ENCODE assay signal across 1 cellular context in genomic region chr22:23065495-23066122, GRCh38.
TF ChIP-seq lines count a peak whose summit lies in the region.

No MANE protein-coding gene starts in this region.

TF ChIP-seq in K562, 482 proteins besides CTCF, POLR2A, EP300 and RAD21 (continues in another document):
- TF ChIP-seq, protein P1, sequence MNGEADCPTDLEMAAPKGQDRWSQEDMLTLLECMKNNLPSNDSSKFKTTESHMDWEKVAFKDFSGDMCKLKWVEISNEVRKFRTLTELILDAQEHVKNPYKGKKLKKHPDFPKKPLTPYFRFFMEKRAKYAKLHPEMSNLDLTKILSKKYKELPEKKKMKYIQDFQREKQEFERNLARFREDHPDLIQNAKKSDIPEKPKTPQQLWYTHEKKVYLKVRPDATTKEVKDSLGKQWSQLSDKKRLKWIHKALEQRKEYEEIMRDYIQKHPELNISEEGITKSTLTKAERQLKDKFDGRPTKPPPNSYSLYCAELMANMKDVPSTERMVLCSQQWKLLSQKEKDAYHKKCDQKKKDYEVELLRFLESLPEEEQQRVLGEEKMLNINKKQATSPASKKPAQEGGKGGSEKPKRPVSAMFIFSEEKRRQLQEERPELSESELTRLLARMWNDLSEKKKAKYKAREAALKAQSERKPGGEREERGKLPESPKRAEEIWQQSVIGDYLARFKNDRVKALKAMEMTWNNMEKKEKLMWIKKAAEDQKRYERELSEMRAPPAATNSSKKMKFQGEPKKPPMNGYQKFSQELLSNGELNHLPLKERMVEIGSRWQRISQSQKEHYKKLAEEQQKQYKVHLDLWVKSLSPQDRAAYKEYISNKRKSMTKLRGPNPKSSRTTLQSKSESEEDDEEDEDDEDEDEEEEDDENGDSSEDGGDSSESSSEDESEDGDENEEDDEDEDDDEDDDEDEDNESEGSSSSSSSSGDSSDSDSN (IDR thresholded peaks at IDR 0.05; ENCODE audit: borderline replicate concordance in 1 of 2, low read depth in 2 of 2, low read length in 2 of 2): 0 out of 4 replicates have a peak, but pooled peaks of 1 of the 2 experiments have one; percentile 62
- TF ChIP-seq AFF1 (IDR thresholded peaks at IDR 0.05; ENCODE audit: low read depth in 1 of 2, partially characterized antibody in 2 of 2) (no peak), TBP (optimal IDR thresholded peaks at IDR 0.05; ENCODE audit: low read depth, low read length) (peak; percentile 28), NCOA4 (IDR thresholded peaks at IDR 0.05; ENCODE audit: partially characterized antibody) (no peak), ZNF224 (CRISPR knock-in tag; IDR thresholded peaks at IDR 0.05) (no peak), RFX1 (IDR thresholded peaks at IDR 0.05) (no peak), NCOA2 (IDR thresholded peaks at IDR 0.05; ENCODE audit: partially characterized antibody in 2 of 2) (no peak), SPI1 (IDR thresholded peaks at IDR 0.05; ENCODE audit: borderline replicate concordance, low read depth, low read length) (no peak), ZNF174 (CRISPR knock-in tag; IDR thresholded peaks at IDR 0.05) (no peak), NUFIP1 (IDR thresholded peaks at IDR 0.05; ENCODE audit: partially characterized antibody) (no peak), PRMT5 (CRISPR knock-in tag; IDR thresholded peaks at IDR 0.05) (0 out of 2 replicates have a peak, but pooled peaks have one; percentile 57), ZNF707 (CRISPR knock-in tag; conservative IDR thresholded peaks at IDR 0.05) (no peak), VEZF1 (CRISPR knock-in tag; IDR thresholded peaks at IDR 0.05) (no peak), NCOA1 (IDR thresholded peaks at IDR 0.05; ENCODE audit: low read depth) (no peak), MCM2 (IDR thresholded peaks at IDR 0.05; ENCODE audit: low read depth) (no peak), PHB2 (IDR thresholded peaks at IDR 0.05; ENCODE audit: low read depth) (no peak), SIX5 (IDR thresholded peaks at IDR 0.05; ENCODE audit: borderline replicate concordance in 1 of 2, insufficient read depth in 1 of 2, low read depth in 1 of 2, low read length in 2 of 2) (0 out of 4 replicates have a peak, but pooled peaks of 1 of the 2 experiments have one; percentile 15), BHLHE40 (IDR thresholded peaks at IDR 0.05; ENCODE audit: low read length) (peak; percentile 18; the same call in 1 of the 2 replicates)
- TF ChIP-seq, protein P2, sequence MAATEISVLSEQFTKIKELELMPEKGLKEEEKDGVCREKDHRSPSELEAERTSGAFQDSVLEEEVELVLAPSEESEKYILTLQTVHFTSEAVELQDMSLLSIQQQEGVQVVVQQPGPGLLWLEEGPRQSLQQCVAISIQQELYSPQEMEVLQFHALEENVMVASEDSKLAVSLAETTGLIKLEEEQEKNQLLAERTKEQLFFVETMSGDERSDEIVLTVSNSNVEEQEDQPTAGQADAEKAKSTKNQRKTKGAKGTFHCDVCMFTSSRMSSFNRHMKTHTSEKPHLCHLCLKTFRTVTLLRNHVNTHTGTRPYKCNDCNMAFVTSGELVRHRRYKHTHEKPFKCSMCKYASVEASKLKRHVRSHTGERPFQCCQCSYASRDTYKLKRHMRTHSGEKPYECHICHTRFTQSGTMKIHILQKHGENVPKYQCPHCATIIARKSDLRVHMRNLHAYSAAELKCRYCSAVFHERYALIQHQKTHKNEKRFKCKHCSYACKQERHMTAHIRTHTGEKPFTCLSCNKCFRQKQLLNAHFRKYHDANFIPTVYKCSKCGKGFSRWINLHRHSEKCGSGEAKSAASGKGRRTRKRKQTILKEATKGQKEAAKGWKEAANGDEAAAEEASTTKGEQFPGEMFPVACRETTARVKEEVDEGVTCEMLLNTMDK (IDR thresholded peaks at IDR 0.05; ENCODE audit: borderline replicate concordance, insufficient read depth, low read depth, low read length, poor library complexity, severe bottlenecking): no peak
- TF ChIP-seq, protein P3, sequence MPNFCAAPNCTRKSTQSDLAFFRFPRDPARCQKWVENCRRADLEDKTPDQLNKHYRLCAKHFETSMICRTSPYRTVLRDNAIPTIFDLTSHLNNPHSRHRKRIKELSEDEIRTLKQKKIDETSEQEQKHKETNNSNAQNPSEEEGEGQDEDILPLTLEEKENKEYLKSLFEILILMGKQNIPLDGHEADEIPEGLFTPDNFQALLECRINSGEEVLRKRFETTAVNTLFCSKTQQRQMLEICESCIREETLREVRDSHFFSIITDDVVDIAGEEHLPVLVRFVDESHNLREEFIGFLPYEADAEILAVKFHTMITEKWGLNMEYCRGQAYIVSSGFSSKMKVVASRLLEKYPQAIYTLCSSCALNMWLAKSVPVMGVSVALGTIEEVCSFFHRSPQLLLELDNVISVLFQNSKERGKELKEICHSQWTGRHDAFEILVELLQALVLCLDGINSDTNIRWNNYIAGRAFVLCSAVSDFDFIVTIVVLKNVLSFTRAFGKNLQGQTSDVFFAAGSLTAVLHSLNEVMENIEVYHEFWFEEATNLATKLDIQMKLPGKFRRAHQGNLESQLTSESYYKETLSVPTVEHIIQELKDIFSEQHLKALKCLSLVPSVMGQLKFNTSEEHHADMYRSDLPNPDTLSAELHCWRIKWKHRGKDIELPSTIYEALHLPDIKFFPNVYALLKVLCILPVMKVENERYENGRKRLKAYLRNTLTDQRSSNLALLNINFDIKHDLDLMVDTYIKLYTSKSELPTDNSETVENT (CRISPR knock-in tag; IDR thresholded peaks at IDR 0.05): peak; percentile 83
- TF ChIP-seq, protein P4, sequence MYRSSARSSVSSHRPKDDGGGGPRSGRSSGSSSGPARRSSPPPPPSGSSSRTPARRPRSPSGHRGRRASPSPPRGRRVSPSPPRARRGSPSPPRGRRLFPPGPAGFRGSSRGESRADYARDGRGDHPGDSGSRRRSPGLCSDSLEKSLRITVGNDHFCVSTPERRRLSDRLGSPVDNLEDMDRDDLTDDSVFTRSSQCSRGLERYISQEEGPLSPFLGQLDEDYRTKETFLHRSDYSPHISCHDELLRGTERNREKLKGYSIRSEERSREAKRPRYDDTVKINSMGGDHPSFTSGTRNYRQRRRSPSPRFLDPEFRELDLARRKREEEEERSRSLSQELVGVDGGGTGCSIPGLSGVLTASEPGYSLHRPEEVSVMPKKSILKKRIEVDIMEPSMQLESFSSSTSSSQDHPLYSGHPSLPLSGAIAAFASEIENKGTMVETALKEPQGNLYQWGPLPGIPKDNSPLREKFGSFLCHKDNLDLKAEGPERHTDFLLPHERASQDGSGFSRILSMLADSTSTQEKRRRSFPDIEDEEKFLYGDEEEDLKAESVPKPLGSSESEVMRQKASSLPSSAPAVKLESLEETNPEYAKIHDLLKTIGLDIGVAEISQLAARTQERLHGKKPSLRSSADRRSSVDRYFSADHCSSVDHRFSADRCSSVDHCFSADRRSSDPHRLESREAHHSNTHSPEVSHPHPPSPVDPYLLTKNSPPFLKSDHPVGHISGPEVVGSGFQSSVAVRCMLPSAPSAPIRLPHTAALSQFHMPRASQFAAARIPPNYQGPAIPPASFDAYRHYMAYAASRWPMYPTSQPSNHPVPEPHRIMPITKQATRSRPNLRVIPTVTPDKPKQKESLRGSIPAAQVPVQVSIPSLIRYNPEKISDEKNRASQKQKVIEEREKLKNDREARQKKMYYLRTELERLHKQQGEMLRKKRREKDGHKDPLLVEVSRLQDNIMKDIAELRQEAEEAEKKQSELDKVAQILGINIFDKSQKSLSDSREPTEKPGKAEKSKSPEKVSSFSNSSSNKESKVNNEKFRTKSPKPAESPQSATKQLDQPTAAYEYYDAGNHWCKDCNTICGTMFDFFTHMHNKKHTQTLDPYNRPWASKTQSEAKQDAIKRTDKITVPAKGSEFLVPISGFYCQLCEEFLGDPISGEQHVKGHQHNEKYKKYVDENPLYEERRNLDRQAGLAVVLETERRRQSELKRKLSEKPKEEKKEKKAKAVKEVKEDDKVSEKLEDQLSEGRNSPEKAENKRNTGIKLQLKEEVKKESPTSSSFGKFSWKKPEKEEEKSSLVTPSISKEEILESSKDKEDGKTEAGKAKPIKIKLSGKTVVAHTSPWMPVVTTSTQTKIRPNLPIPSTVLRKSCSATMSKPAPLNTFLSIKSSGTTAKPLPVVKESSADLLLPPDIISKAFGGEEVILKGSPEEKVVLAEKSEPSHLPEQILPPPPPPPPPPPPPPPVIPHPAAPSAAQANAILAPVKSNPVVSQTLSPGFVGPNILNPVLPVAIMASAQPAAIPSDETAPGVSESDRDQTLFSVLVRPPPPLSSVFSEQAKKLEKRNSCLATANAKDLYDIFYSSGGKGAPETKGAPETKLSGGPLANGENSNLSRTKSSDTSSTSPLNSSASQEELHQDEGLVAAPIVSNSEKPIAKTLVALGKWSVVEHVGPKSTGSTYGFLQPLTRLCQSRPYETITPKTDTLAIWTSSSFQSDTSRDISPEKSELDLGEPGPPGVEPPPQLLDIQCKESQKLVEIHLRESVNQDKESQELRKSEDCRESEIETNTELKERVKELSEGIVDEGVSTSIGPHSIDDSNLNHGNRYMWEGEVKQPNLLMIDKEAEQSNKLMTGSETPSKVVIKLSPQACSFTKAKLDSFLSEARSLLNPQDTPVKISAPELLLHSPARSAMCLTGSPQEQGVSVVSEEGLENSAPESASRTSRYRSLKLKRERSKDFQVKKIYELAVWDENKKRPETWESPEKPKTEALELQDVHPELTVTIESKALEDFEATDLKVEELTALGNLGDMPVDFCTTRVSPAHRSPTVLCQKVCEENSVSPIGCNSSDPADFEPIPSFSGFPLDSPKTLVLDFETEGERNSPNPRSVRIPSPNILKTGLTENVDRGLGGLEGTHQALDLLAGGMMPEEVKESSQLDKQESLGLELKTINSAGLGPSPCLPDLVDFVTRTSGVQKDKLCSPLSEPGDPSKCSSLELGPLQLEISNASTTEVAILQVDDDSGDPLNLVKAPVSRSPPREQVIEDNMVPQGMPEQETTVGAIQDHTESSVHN (IDR thresholded peaks at IDR 0.05; ENCODE audit: borderline replicate concordance in 1 of 2, low read depth in 1 of 2): no peak
- TF ChIP-seq, protein P5, sequence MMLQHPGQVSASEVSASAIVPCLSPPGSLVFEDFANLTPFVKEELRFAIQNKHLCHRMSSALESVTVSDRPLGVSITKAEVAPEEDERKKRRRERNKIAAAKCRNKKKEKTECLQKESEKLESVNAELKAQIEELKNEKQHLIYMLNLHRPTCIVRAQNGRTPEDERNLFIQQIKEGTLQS (IDR thresholded peaks at IDR 0.05): no peak
- TF ChIP-seq, protein P5 (CRISPR knock-in tag; conservative IDR thresholded peaks at IDR 0.05): no peak
- TF ChIP-seq, protein P6, sequence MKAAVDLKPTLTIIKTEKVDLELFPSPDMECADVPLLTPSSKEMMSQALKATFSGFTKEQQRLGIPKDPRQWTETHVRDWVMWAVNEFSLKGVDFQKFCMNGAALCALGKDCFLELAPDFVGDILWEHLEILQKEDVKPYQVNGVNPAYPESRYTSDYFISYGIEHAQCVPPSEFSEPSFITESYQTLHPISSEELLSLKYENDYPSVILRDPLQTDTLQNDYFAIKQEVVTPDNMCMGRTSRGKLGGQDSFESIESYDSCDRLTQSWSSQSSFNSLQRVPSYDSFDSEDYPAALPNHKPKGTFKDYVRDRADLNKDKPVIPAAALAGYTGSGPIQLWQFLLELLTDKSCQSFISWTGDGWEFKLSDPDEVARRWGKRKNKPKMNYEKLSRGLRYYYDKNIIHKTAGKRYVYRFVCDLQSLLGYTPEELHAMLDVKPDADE (conservative IDR thresholded peaks at IDR 0.05; ENCODE audit: control insufficient read depth, low read depth, low read length): 0 out of 2 replicates have a peak, but pooled peaks have one; percentile 34
- TF ChIP-seq, protein P7, sequence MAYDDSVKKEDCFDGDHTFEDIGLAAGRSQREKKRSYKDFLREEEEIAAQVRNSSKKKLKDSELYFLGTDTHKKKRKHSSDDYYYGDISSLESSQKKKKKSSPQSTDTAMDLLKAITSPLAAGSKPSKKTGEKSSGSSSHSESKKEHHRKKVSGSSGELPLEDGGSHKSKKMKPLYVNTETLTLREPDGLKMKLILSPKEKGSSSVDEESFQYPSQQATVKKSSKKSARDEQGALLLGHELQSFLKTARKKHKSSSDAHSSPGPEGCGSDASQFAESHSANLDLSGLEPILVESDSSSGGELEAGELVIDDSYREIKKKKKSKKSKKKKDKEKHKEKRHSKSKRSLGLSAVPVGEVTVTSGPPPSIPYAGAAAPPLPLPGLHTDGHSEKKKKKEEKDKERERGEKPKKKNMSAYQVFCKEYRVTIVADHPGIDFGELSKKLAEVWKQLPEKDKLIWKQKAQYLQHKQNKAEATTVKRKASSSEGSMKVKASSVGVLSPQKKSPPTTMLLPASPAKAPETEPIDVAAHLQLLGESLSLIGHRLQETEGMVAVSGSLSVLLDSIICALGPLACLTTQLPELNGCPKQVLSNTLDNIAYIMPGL (CRISPR knock-in tag; IDR thresholded peaks at IDR 0.05): peak; percentile 59; the same call in 1 of the 2 replicates
